ENCODE assay signal across 32 cellular contexts in the genomic region with DNA sequence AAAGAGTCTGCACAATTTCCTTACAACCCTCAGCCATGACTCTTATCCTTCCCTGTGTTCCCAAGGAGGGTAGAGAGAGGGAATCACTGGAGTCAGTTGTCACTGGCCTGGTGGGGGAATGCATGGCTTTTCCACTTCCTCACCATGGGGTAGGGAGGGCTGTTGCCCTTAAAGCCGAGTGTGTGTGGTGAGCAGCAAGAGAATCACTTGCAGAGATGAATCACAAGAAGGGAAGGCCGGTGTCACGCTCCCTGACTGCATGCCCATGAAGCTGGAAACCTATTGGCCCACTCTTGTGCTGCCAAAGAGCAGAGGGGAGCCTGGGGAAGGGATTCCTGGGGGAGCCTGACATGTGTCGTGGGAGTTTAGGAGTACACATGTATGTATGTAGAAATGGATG. TPM values are rescaled to one million over a fixed set of nuclear protein-coding genes. Genes with fewer than 3 reads are reported as not detected.
DNase-seq lines count a peak whose midpoint lies in the region; ATAC-seq, FAIRE-seq and TF ChIP-seq lines count a peak whose summit lies in the region.
"Had no signal": no experiment of that assay in that cellular context is flagged by ENCODE, and none has a peak within 500 bp of the region (broad histone marks: within the 10 kb centered on the region; RNA-seq: fewer than 3 reads in every experiment).

No MANE protein-coding gene starts in this region.

- POLR2A ChIA-PET in K562 (lab: Yijun Ruan, JAX) = no interaction called here

- ATAC-seq in K562 (no peak), psoas muscle (no peak), GM19395 (IDR thresholded peaks at IDR 0.05; ENCODE audit: unreplicated experiment) (no peak), Right ventricle myocardium inferior (no peak)
- ATAC-seq: A549; activated CD8-positive, alpha-beta memory T cell treated with anti-CD3 and anti-CD28 coated beads, Interleukin-2, amount 10 ng/mL, durations not matched to agents 7 days and 5 days; body of pancreas; left lung had no signal

- no peak for TF ChIP-seq POLR2A in K562 (conservative IDR thresholded peaks at IDR 0.05)

- H3K4me3 ChIP-seq in AG10803 (ENCODE audit: low read length) = no peak overlapping the region
- H3K4me3 ChIP-seq in K562 = no peak overlapping the region
- H3K4me3 ChIP-seq in psoas muscle = no peak overlapping the region
- H3K4me3 ChIP-seq: A549, BLaER1, body of pancreas, left lung, suprapubic skin had no signal

- no peak overlapping the region; the same call in 1 of the 2 replicates for H2AFZ ChIP-seq in K562 (ENCODE audit: low read depth, low read length)

- H3K36me3 ChIP-seq in K562 (ENCODE audit: control insufficient read depth, insufficient read depth, low read length) (no peaks in the 10 kb centered on the region), psoas muscle (ENCODE audit: insufficient read depth in 1 of 2, low read depth in 1 of 2) (no peaks in the 10 kb centered on the region)
- H3K36me3 ChIP-seq: BLaER1, left lung, suprapubic skin had no signal

- TF ChIP-seq CTCF in AG10803 (conservative IDR thresholded peaks at IDR 0.05; ENCODE audit: low read length) (no peak), K562 (IDR thresholded peaks at IDR 0.05 in 2 of 3, conservative IDR thresholded peaks at IDR 0.05 in 1 of 3; ENCODE audit: insufficient read depth in 2 of 3, low read depth in 1 of 3, low read length in 3 of 3) (no peak), psoas muscle (IDR thresholded peaks at IDR 0.05) (no peak)

- no peak overlapping the region for H3K4me3 Mint-ChIP-seq in immature natural killer cell
- H3K4me3 Mint-ChIP-seq: activated CD8-positive, alpha-beta memory T cell treated with anti-CD3 and anti-CD28 coated beads, Interleukin-2, amount 10 ng/mL, durations not matched to agents 7 days and 5 days; IgD-negative memory B cell; memory B cell; nephron had no signal

- H3K4me1 Mint-ChIP-seq in immature natural killer cell = no peaks in the 10 kb centered on the region
- H3K4me1 Mint-ChIP-seq: activated CD8-positive, alpha-beta memory T cell treated with anti-CD3 and anti-CD28 coated beads, Interleukin-2, amount 10 ng/mL, durations not matched to agents 7 days and 5 days; IgD-negative memory B cell; memory B cell; nephron had no signal

- H3K27ac ChIP-seq in K562 (ENCODE audit: extremely low read depth, low read depth, low read length) (no peak overlapping the region), psoas muscle (no peak overlapping the region)
- H3K27ac ChIP-seq: BLaER1, body of pancreas, left lung, RWPE1, suprapubic skin had no signal

- intact Hi-C loops in K562 (cut with micrococcal nuclease) = no loop called here
- intact Hi-C loops in psoas muscle (cut with DNase I) = no loop called here
- intact Hi-C loops in Right ventricle myocardium inferior (cut with DNase I) = no loop called here

- no TSS peak for BruUV-seq in K562 (replicated peaks; lab: Mats Ljungman, UMichigan)

- H3K79me2 ChIP-seq in K562 (ENCODE audit: control insufficient read depth, insufficient read depth, low read length) = no peaks in the 10 kb centered on the region

- no peaks in the 10 kb centered on the region for H3K9me3 ChIP-seq in K562 (replicated peaks; ENCODE audit: control insufficient read depth, insufficient read depth, low read depth, low read length)
- no peaks in the 10 kb centered on the region for H3K9me3 ChIP-seq in psoas muscle
- H3K9me3 ChIP-seq: A549, BLaER1, body of pancreas, suprapubic skin had no signal

- H3K4me1 ChIP-seq in K562 (replicated peaks in 1 of 2; ENCODE audit: control insufficient read depth in 2 of 2, insufficient read depth in 2 of 2, low read length in 2 of 2) = peaks cover 0 to 8% of the 10 kb centered on the region in 2 experiments; a peak in 2 of 5 replicates
- H3K4me1 ChIP-seq in psoas muscle = no peaks in the 10 kb centered on the region
- H3K4me1 ChIP-seq: BLaER1, body of pancreas, left lung, suprapubic skin had no signal

- WGBS in K562 (ENCODE audit: insufficient coverage, low coverage, missing lambda C conversion rate) = 33% methylated on average over 4 of the region's 4 CpGs
- WGBS in psoas muscle, 3 donors = 81 to 87% (median 87%) methylated on average over 4 of the region's 4 CpGs

- no peaks in the 10 kb centered on the region for H4K20me1 ChIP-seq in K562 (replicated peaks; ENCODE audit: control insufficient read depth, insufficient read depth, low read length)
- H4K20me1 ChIP-seq: BLaER1 had no signal

- no peak overlapping the region for H3K4me2 ChIP-seq in K562 (ENCODE audit: insufficient read depth, low read length)
- H3K4me2 ChIP-seq: A549, BLaER1 had no signal

- H3K9me3 Mint-ChIP-seq in immature natural killer cell = peaks cover 0 to 2% (median 0%) of the 10 kb centered on the region in 6 donors

- CTCF ChIA-PET in K562 (lab: Yijun Ruan, JAX; ENCODE audit: low intra/inter-chr PET ratio) = no interaction called here

- H3K27me3 Mint-ChIP-seq in immature natural killer cell (ENCODE audit: low read depth in 3 of 3) = peaks cover 0 to 1% (median 1%) of the 10 kb centered on the region in 3 donors

- H3K36me3 Mint-ChIP-seq in immature natural killer cell = no peaks in the 10 kb centered on the region
- H3K36me3 Mint-ChIP-seq: activated CD8-positive, alpha-beta memory T cell treated with anti-CD3 and anti-CD28 coated beads, Interleukin-2, amount 10 ng/mL, durations not matched to agents 7 days and 5 days had no signal

- TF ChIP-seq EP300 in K562 (IDR thresholded peaks at IDR 0.05; ENCODE audit: low read length) = no peak

- in situ Hi-C loops in K562 (cut with MboI) = no loop called here

- no peaks in the 10 kb centered on the region for H3K9me1 ChIP-seq in K562 (ENCODE audit: control insufficient read depth, insufficient read depth, low read length)

- no peaks in the 10 kb centered on the region; a peak in 1 of 5 replicates for H3K27me3 ChIP-seq in K562 (ENCODE audit: control insufficient read depth in 2 of 2, insufficient read depth in 2 of 2, low read length in 2 of 2)
- H3K27me3 ChIP-seq in psoas muscle (ENCODE audit: insufficient read depth in 3 of 3, low read length in 2 of 3) = peaks cover 0 to 3% (median 0%) of the 10 kb centered on the region in 3 donors
- H3K27me3 ChIP-seq: BLaER1, body of pancreas, left lung, suprapubic skin had no signal

- no peak overlapping the region for H3K9ac ChIP-seq in K562 (ENCODE audit: insufficient read depth in 1 of 2, low read depth in 2 of 2, low read length in 2 of 2)
- H3K9ac ChIP-seq: BLaER1 had no signal

- no peak for FAIRE-seq in K562 (lab: Jason Lieb, UNC)
- FAIRE-seq: A549, small intestine had no signal

- H3K27ac Mint-ChIP-seq in immature natural killer cell = no peak overlapping the region
- H3K27ac Mint-ChIP-seq: activated CD8-positive, alpha-beta memory T cell treated with anti-CD3 and anti-CD28 coated beads, Interleukin-2, amount 10 ng/mL, durations not matched to agents 7 days and 5 days; IgD-negative memory B cell; memory B cell; nephron had no signal

- TF ChIP-seq RAD21 in K562 (CRISPR knock-in tag; conservative IDR thresholded peaks at IDR 0.05 in 1 of 2, IDR thresholded peaks at IDR 0.05 in 1 of 2) = no peak

- DNase-seq in AG10803 (ENCODE audit: low read depth) (peak; percentile 44), HT1080 (ENCODE audit: low read depth) (peak; percentile 57), K562 (ENCODE audit: extremely low read depth in 1 of 4, low spot score in 3 of 4) (no peak), kidney glomerular epithelial cell (lab: John Stamatoyannopoulos, UW) (peak; percentile 54), psoas muscle (no peak), immature natural killer cell (no peak), Right ventricle myocardium inferior (ENCODE audit: missing footprints) (no peak)
- DNase-seq: activated CD4-positive, alpha-beta T cell treated with anti-CD3 and anti-CD28 coated beads, Interleukin-2, amount 50 U/mL, for 4 hours; activated CD8-positive, alpha-beta memory T cell treated with anti-CD3 and anti-CD28 coated beads, Interleukin-2, amount 10 ng/mL, durations not matched to agents 7 days and 5 days; activated naive CD4-positive, alpha-beta T cell; activated T-cell treated with anti-CD3 and anti-CD28 coated beads, Interleukin-2, amount 50 U/mL, for 48 hours; body of pancreas; DMS53; GF-D8; hypothalamus; left lung; NCI-H1105; NCI-H1930; NCI-H2171 treated with DMSO at 0.1 percent for 48 hours; NCI-H510A treated with DMSO at 0.1 percent for 48 hours; retina; small intestine; stimulated activated naive CD4-positive, alpha-beta T cell treated with Interleukin-2 at 50 U/mL for 16 hours had no signal

TF ChIP-seq in K562, 482 proteins besides CTCF, POLR2A, EP300 and RAD21:
- no peak for TF ChIP-seq MCM3 (IDR thresholded peaks at IDR 0.05)
- TF ChIP-seq SUPT5H (IDR thresholded peaks at IDR 0.05) = no peak
- 0 out of 2 replicates have a peak, but pooled peaks have one; percentile 5 for TF ChIP-seq SPI1 (IDR thresholded peaks at IDR 0.05; ENCODE audit: borderline replicate concordance, low read depth, low read length)

RNA-seq across cellular contexts. Expression of gene BMP6, which starts 18.1 kb away (rescaled TPM):
- 3.2 and 4.0 TPM in 2 replicates for total RNA-seq in HT1080 (2014; rRNA removed; shearing (Covaris generic))
- 11.3 and 13.7 TPM in 2 replicates for polyA plus RNA-seq in HT1080 (2015; cell fraction: cytosol; rRNA removed)
- polyA plus RNA-seq in HT1080 (2015; cell fraction: nucleus; rRNA removed) = 12.3 and 14.0 TPM in 2 replicates
- not detected in 2 replicates for total RNA-seq in K562 (2011; cell fraction: chromatin; rRNA removed; ENCODE audit: low replicate concordance)
- 0.17 TPM in 1 of 2 replicates, not detected in the other for total RNA-seq in K562 (2011; cell fraction: nucleolus; rRNA removed)
- total RNA-seq in K562 (2011; cell fraction: nucleoplasm; rRNA removed) = not detected in 2 replicates
- total RNA-seq in K562 (2014; rRNA removed) = not detected in 2 replicates
- 0.10 TPM in 1 of 2 replicates, not detected in the other for total RNA-seq in K562 (2014; rRNA removed; fragmentation: Illumina TruSeq; extraction: Trizol)
- 0.07 and 0.15 TPM in 2 replicates for total RNA-seq in K562 (2015; rRNA removed; fragmentation: Illumina TruSeq; extraction: Trizol)
- total RNA-seq in K562 (2021) = 0.07 and 0.13 TPM in 2 replicates
- polyA plus RNA-seq in K562 (2011; rRNA removed) = 0.04 and 0.15 TPM in 2 replicates
- polyA plus RNA-seq in K562 (2011; cell fraction: cytosol; rRNA removed) = 0.06 and 0.21 TPM in 2 replicates
- 0.06 TPM in 1 of 2 replicates, not detected in the other for polyA plus RNA-seq in K562 (2011; cell fraction: nucleus; rRNA removed)
- 0.13 and 0.26 TPM in 2 replicates for polyA plus RNA-seq in K562 (2012)
- 0.10 TPM in 2 replicates for polyA plus RNA-seq in K562 (2014; fragmentation: Illumina TruSeq; extraction: Trizol)
- polyA plus RNA-seq in K562 (2014; fragmentation: Nextera tagmentation; extraction: Ambion mirVana) = under 1 TPM in 1 of 2 experiments, not detected in 1; 0.01 TPM
- polyA plus RNA-seq in K562 (2014; rRNA removed) = 0.05 and 0.22 TPM in 2 replicates
- 0.07 and 0.36 TPM in 2 replicates for polyA minus RNA-seq in K562 (2011; rRNA and poly(A)+ RNA removed)
- polyA minus RNA-seq in K562 (2011; cell fraction: cytosol; rRNA and poly(A)+ RNA removed) = 1.1 TPM in 1 of 2 replicates, not detected in the other
- 0.13 and 0.22 TPM in 2 replicates for polyA minus RNA-seq in K562 (2011; cell fraction: nucleus; rRNA and poly(A)+ RNA removed)
- 1 to 10 TPM; 1.5 to 4.9 (median 2.8) TPM for total RNA-seq in psoas muscle
- polyA plus RNA-seq in psoas muscle = 1 to 10 TPM in 2 of 3 donors, under 1 TPM in 1; 0.96 to 4.8 (median 3.4) TPM
- polyA plus RNA-seq in immature natural killer cell = under 1 TPM in 2 of 3 donors, not detected in 1; 0.13 to 0.22 TPM
- 1.6 TPM for total RNA-seq in Right ventricle myocardium inferior
- total RNA-seq: activated CD8-positive, alpha-beta memory T cell treated with anti-CD3 and anti-CD28 coated beads, Interleukin-2, amount 10 ng/mL, durations not matched to agents 7 days and 5 days; osteocyte had no signal

Comparison
In these comparisons a context has a peak if more than half of its experiments do, and no peak if none do; other contexts are left out.
1. DNase-seq: peak in AG10803 (single experiment), HT1080 (single experiment) and kidney glomerular epithelial cell (single experiment); none in K562 (0 of 4), psoas muscle (0 of 2), immature natural killer cell (0 of 3) and Right ventricle myocardium inferior (single experiment).